In the genomic region with DNA sequence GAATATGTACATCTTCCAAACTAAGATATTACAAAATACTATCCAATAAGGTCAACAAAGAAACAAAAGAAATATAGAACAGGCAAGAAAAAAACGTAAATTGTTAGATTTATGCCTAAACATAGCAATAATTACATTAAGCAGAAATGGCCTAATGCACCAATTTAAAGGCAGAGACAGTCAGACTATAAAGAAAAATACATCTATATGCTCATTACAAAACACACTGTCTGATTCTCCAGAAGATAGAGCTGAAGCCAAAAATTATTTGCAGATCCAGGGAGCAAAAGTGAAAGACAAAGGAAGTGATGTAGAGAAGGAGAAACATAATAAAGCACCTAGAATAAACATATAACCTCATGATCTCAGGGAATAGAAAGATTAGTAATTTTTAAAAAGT, we compare ENCODE assay signal across 3 cellular contexts.
"Had no signal": no experiment of that assay in that cellular context is flagged by ENCODE, and none has a peak within 500 bp of the region (broad histone marks: within the 10 kb centered on the region; RNA-seq: fewer than 3 reads in every experiment).

No MANE protein-coding gene starts in this region.

- DNase-seq: GDM1, GF-D8 had no signal

- ATAC-seq: GM12878 had no signal

- H3K4me3 ChIP-seq: GM12878 had no signal
